ENCODE assay signal across 24 cellular contexts in genomic region chr2:191188550-191189093, GRCh38. TPM values are rescaled to one million over a fixed set of nuclear protein-coding genes. Genes with fewer than 3 reads are reported as not detected.
DNase-seq lines count a peak whose midpoint lies in the region; ATAC-seq and TF ChIP-seq lines count a peak whose summit lies in the region.
"Had no signal": no experiment of that assay in that cellular context is flagged by ENCODE, and none has a peak within 500 bp of the region (broad histone marks: within the 10 kb centered on the region; RNA-seq: fewer than 3 reads in every experiment).

No MANE protein-coding gene starts in this region.

- DNase-seq in activated naive CD4-positive, alpha-beta T cell treated with anti-CD3 and anti-CD28 coated beads, Interleukin-2, amount 50 U/mL, for 72 hours (ENCODE audit: low spot score in 2 of 2), result no peak
- DNase-seq in activated naive CD4-positive, alpha-beta T cell treated with anti-CD3 and anti-CD28 coated beads, Interleukin-2, amount 10 ng/mL, durations not matched to agents 7 days and 5 days, result no peak
- DNase-seq in HCT116 (ENCODE audit: low read depth, low spot score) (no peak), smooth muscle cell (lab: John Stamatoyannopoulos, UW; ENCODE audit: unreplicated experiment) (no peak), COLO668 (lab: John Stamatoyannopoulos, UW; ENCODE audit: unreplicated experiment) (no peak)
- DNase-seq in activated CD8-positive, alpha-beta T cell treated with anti-CD3 and anti-CD28 coated beads for 36 hours, result no peak
- DNase-seq: activated CD4-positive, alpha-beta T cell treated with anti-CD3 and anti-CD28 coated beads, Interleukin-2, amount 10 ng/mL, durations not matched to agents 7 days and 5 days; activated T-cell treated with anti-CD3 and anti-CD28 coated beads for 4 hours; H7; heart left ventricle; left colon; NCI-H1105; NCI-H2081 treated with DMSO at 0.1 percent for 48 hours; NCI-H526 treated with DMSO at 0.1 percent for 48 hours; Right ventricle myocardium superior; stimulated activated naive CD4-positive, alpha-beta T cell treated with Interleukin-2 at 50 U/mL for 16 hours; SW 1271 had no signal

- no peak for ATAC-seq in activated naive CD4-positive, alpha-beta T cell treated with anti-CD3 and anti-CD28 coated beads, Interleukin-2, amount 50 U/mL, for 72 hours
- ATAC-seq in HCT116 (no peak), HG03025 (IDR thresholded peaks at IDR 0.05; ENCODE audit: low FRiP score, unreplicated experiment) (no peak), HG03439 (IDR thresholded peaks at IDR 0.05; ENCODE audit: unreplicated experiment) (no peak)
- ATAC-seq in activated CD8-positive, alpha-beta T cell treated with anti-CD3 and anti-CD28 coated beads for 36 hours, result no peak
- ATAC-seq: heart left ventricle had no signal

- TF ChIP-seq RAD21 in HCT116 (IDR thresholded peaks at IDR 0.05; ENCODE audit: low read depth), result no peak

- RAD21 ChIA-PET in HCT116 (lab: Charles Lee; ENCODE audit: low non-redundant PET in 1 of 2, low total read pairs in 2 of 2, uncharacterized antibody in 2 of 2, unreplicated experiment in 2 of 2), result no interaction called here

- H3K27me3 ChIP-seq in HCT116 (ENCODE audit: insufficient read depth, low read length), result no peaks in the 10 kb centered on the region
- no peaks in the 10 kb centered on the region for H3K27me3 ChIP-seq in smooth muscle cell (ENCODE audit: low read depth)
- H3K27me3 ChIP-seq: heart left ventricle, neural progenitor cell had no signal

- TF ChIP-seq CTCF in HCT116 (IDR thresholded peaks at IDR 0.05 in 2 of 3, conservative IDR thresholded peaks at IDR 0.05 in 1 of 3; ENCODE audit: borderline replicate concordance in 1 of 3, insufficient read depth in 1 of 3, low read depth in 2 of 3, low read length in 2 of 3), result no peak
- TF ChIP-seq CTCF in activated CD8-positive, alpha-beta T cell treated with anti-CD3 and anti-CD28 coated beads for 36 hours (IDR thresholded peaks at IDR 0.05), result no peak
- TF ChIP-seq CTCF in smooth muscle cell (IDR thresholded peaks at IDR 0.05; ENCODE audit: borderline replicate concordance, insufficient read depth, poor library complexity, severe bottlenecking), result no peak

- H4K20me1 ChIP-seq in HCT116 (ENCODE audit: insufficient read depth) (no peaks in the 10 kb centered on the region), smooth muscle cell (ENCODE audit: low read depth) (no peaks in the 10 kb centered on the region)

- intact Hi-C loops in HCT116 (cut with micrococcal nuclease), result no loop called here
- intact Hi-C loops in activated CD8-positive, alpha-beta T cell treated with anti-CD3 and anti-CD28 coated beads for 36 hours (cut with micrococcal nuclease), result no loop called here

- H3F3A ChIP-seq in smooth muscle cell (ENCODE audit: low read depth), result peaks cover 4% of the 10 kb centered on the region

- H3K4me1 Mint-ChIP-seq in activated naive CD4-positive, alpha-beta T cell treated with anti-CD3 and anti-CD28 coated beads, Interleukin-2, amount 10 ng/mL, durations not matched to agents 7 days and 5 days, result peaks cover 47% of the 10 kb centered on the region
- peaks cover 64% of the 10 kb centered on the region for H3K4me1 Mint-ChIP-seq in activated CD8-positive, alpha-beta T cell treated with anti-CD3 and anti-CD28 coated beads for 36 hours (ENCODE audit: low read depth)
- H3K4me1 Mint-ChIP-seq: neural progenitor cell had no signal

- H3K9me3 ChIP-seq in HCT116 (ENCODE audit: control insufficient read depth in 1 of 2, insufficient read depth in 1 of 2, low read depth in 1 of 2, low read length in 2 of 2) (no peaks in the 10 kb centered on the region), smooth muscle cell (replicated peaks; ENCODE audit: low read depth) (no peaks in the 10 kb centered on the region)
- H3K9me3 ChIP-seq: prostate gland had no signal

- POLR2A ChIA-PET in HCT116 (lab: Charles Lee), result no interaction called here
- POLR2A ChIA-PET in activated CD8-positive, alpha-beta T cell treated with anti-CD3 and anti-CD28 coated beads for 36 hours (lab: Charles Lee), result interaction anchor here (0.6 to 1.2 kb wide), 3 partner anchors 23 to 139 kb away, joined by 3 read pairs; no protein-coding TSS in a partner anchor

- H2AFZ ChIP-seq in HCT116 (ENCODE audit: low read depth, low read length, poor library complexity, severe bottlenecking) (peak overlapping the region; percentile 53), smooth muscle cell (ENCODE audit: low read depth) (no peak overlapping the region)
- H2AFZ ChIP-seq: neural progenitor cell had no signal

- no TSS peak for BruUV-seq in HCT116 (replicated peaks; lab: Mats Ljungman, UMichigan)

- peak overlapping the region; percentile 50 to 74 for H3K27ac Mint-ChIP-seq in activated naive CD4-positive, alpha-beta T cell treated with anti-CD3 and anti-CD28 coated beads, Interleukin-2, amount 50 U/mL, for 72 hours
- no peak overlapping the region for H3K27ac Mint-ChIP-seq in activated naive CD4-positive, alpha-beta T cell treated with anti-CD3 and anti-CD28 coated beads, Interleukin-2, amount 10 ng/mL, durations not matched to agents 7 days and 5 days
- H3K27ac Mint-ChIP-seq in activated CD8-positive, alpha-beta T cell treated with anti-CD3 and anti-CD28 coated beads for 36 hours, result peak overlapping the region; percentile 60
- H3K27ac Mint-ChIP-seq: neural progenitor cell, type B pancreatic cell had no signal

- no peaks in the 10 kb centered on the region for H3K79me2 ChIP-seq in HCT116 (ENCODE audit: insufficient read depth, low read length)
- H3K79me2 ChIP-seq in smooth muscle cell (ENCODE audit: low read depth), result no peaks in the 10 kb centered on the region

- peaks cover 0 to 46% of the 10 kb centered on the region in 2 donors for H3K36me3 Mint-ChIP-seq in activated naive CD4-positive, alpha-beta T cell treated with anti-CD3 and anti-CD28 coated beads, Interleukin-2, amount 50 U/mL, for 72 hours
- peaks cover 15% of the 10 kb centered on the region for H3K36me3 Mint-ChIP-seq in activated naive CD4-positive, alpha-beta T cell treated with anti-CD3 and anti-CD28 coated beads, Interleukin-2, amount 10 ng/mL, durations not matched to agents 7 days and 5 days
- H3K36me3 Mint-ChIP-seq in activated CD8-positive, alpha-beta T cell treated with anti-CD3 and anti-CD28 coated beads for 36 hours (ENCODE audit: low read depth), result peaks cover 26% of the 10 kb centered on the region
- H3K36me3 Mint-ChIP-seq: neural progenitor cell, type B pancreatic cell had no signal

- H3K4me3 Mint-ChIP-seq in activated naive CD4-positive, alpha-beta T cell treated with anti-CD3 and anti-CD28 coated beads, Interleukin-2, amount 10 ng/mL, durations not matched to agents 7 days and 5 days, result no peak overlapping the region
- H3K4me3 Mint-ChIP-seq in activated CD8-positive, alpha-beta T cell treated with anti-CD3 and anti-CD28 coated beads for 36 hours, result no peak overlapping the region
- H3K4me3 Mint-ChIP-seq: activated CD4-positive, alpha-beta T cell treated with anti-CD3 and anti-CD28 coated beads, Interleukin-2, amount 10 ng/mL, durations not matched to agents 7 days and 5 days; neural progenitor cell; type B pancreatic cell had no signal

- H3K9me2 ChIP-seq in HCT116 (ENCODE audit: insufficient read depth), result no peaks in the 10 kb centered on the region

- WGBS in smooth muscle cell (ENCODE audit: low lambda C conversion rate), result 28% methylated on average over 3 of the region's 3 CpGs

- H3K4me2 ChIP-seq in HCT116 (ENCODE audit: low read length) (peak overlapping the region; percentile 31; the same call in 1 of the 2 replicates), smooth muscle cell (no peak overlapping the region)
- H3K4me2 ChIP-seq: neural progenitor cell had no signal

- H3K27ac ChIP-seq in HCT116 (ENCODE audit: low read depth, low read length), result no peak overlapping the region
- H3K27ac ChIP-seq in smooth muscle cell (ENCODE audit: low read depth), result peak overlapping the region; percentile 34
- H3K27ac ChIP-seq: coronary artery, heart left ventricle, neural progenitor cell, prostate gland, skin epidermis had no signal

- H3K9ac ChIP-seq in HCT116 (ENCODE audit: low read length), result no peak overlapping the region
- no peak overlapping the region for H3K9ac ChIP-seq in smooth muscle cell (ENCODE audit: low read depth)
- H3K9ac ChIP-seq: neural progenitor cell had no signal

- H3K36me3 ChIP-seq in HCT116 (ENCODE audit: control insufficient read depth in 1 of 2, insufficient read depth in 2 of 2, low read length in 2 of 2) (no peaks in the 10 kb centered on the region), smooth muscle cell (ENCODE audit: low read depth) (no peaks in the 10 kb centered on the region)
- H3K36me3 ChIP-seq: heart left ventricle, neural progenitor cell, prostate gland had no signal

- peaks cover 4 to 13% of the 10 kb centered on the region in 2 donors for H3K9me3 Mint-ChIP-seq in activated naive CD4-positive, alpha-beta T cell treated with anti-CD3 and anti-CD28 coated beads, Interleukin-2, amount 50 U/mL, for 72 hours
- peaks cover 19% of the 10 kb centered on the region for H3K9me3 Mint-ChIP-seq in activated naive CD4-positive, alpha-beta T cell treated with anti-CD3 and anti-CD28 coated beads, Interleukin-2, amount 10 ng/mL, durations not matched to agents 7 days and 5 days
- H3K9me3 Mint-ChIP-seq in activated CD8-positive, alpha-beta T cell treated with anti-CD3 and anti-CD28 coated beads for 36 hours, result peaks cover 19% of the 10 kb centered on the region
- H3K9me3 Mint-ChIP-seq: neural progenitor cell, type B pancreatic cell had no signal

- CTCF ChIA-PET in activated naive CD4-positive, alpha-beta T cell treated with anti-CD3 and anti-CD28 coated beads, Interleukin-2, amount 10 ng/mL, durations not matched to agents 7 days and 5 days (lab: Charles Lee), result no interaction called here
- CTCF ChIA-PET in HCT116 (lab: Charles Lee), result no interaction called here
- CTCF ChIA-PET in activated CD8-positive, alpha-beta T cell treated with anti-CD3 and anti-CD28 coated beads for 36 hours (lab: Charles Lee), result interaction anchor here (1.2 to 1.9 kb wide), 5 partner anchors 17 to 33 kb away, joined by 4 to 6 read pairs (median 5); no protein-coding TSS in a partner anchor

- H3K4me3 ChIP-seq in HCT116 (replicated peaks in 1 of 2; ENCODE audit: low read depth in 1 of 2, low read length in 2 of 2), result no peak overlapping the region
- no peak overlapping the region for H3K4me3 ChIP-seq in smooth muscle cell
- H3K4me3 ChIP-seq: coronary artery, heart left ventricle, neural progenitor cell, prostate gland, skin epidermis had no signal

- no peaks in the 10 kb centered on the region for H3K27me3 Mint-ChIP-seq in activated naive CD4-positive, alpha-beta T cell treated with anti-CD3 and anti-CD28 coated beads, Interleukin-2, amount 10 ng/mL, durations not matched to agents 7 days and 5 days
- no peaks in the 10 kb centered on the region for H3K27me3 Mint-ChIP-seq in activated CD8-positive, alpha-beta T cell treated with anti-CD3 and anti-CD28 coated beads for 36 hours
- H3K27me3 Mint-ChIP-seq: activated CD4-positive, alpha-beta T cell treated with anti-CD3 and anti-CD28 coated beads, Interleukin-2, amount 10 ng/mL, durations not matched to agents 7 days and 5 days; type B pancreatic cell had no signal

- H3K4me1 ChIP-seq in HCT116 (ENCODE audit: control insufficient read depth in 1 of 2, insufficient read depth in 2 of 2, low read length in 2 of 2) (peaks cover 0 to 5% of the 10 kb centered on the region in 2 experiments; a peak in 1 of 4 replicates), smooth muscle cell (ENCODE audit: low read depth) (no peaks in the 10 kb centered on the region)
- H3K4me1 ChIP-seq: neural progenitor cell, prostate gland had no signal

- TF ChIP-seq POLR2A in HCT116 (IDR thresholded peaks at IDR 0.05; ENCODE audit: borderline replicate concordance, extremely low read depth, insufficient read depth, insufficient read length), result no peak

RNA-seq across cellular contexts. Expression of gene STAT4, which starts 37.8 kb away (rescaled TPM):
- 10 to 100 TPM; 56.5 to 67.1 TPM for total RNA-seq in activated naive CD4-positive, alpha-beta T cell treated with anti-CD3 and anti-CD28 coated beads, Interleukin-2, amount 50 U/mL, for 72 hours
- total RNA-seq in HCT116 (2021; ENCODE audit: unreplicated experiment) (2.0 TPM), smooth muscle cell (0.85 and 8.4 TPM in 2 replicates)
- polyA plus RNA-seq in HCT116 (2012), result 0.96 and 1.1 TPM in 2 replicates
- total RNA-seq in activated CD8-positive, alpha-beta T cell treated with anti-CD3 and anti-CD28 coated beads for 36 hours, result 10 to 100 TPM; 70.8 to 72.2 TPM
- polyA plus RNA-seq in smooth muscle cell, result 0.89 TPM in 1 of 2 replicates, not detected in the other

RNA-seq across cellular contexts. Expression of gene MYO1B, which starts 56.6 kb away (rescaled TPM):
- 10 to 100 TPM in 1 of 2 donors, 1 to 10 TPM in 1; 4.7 to 42.5 TPM for total RNA-seq in activated naive CD4-positive, alpha-beta T cell treated with anti-CD3 and anti-CD28 coated beads, Interleukin-2, amount 50 U/mL, for 72 hours
- 51.7 TPM for total RNA-seq in HCT116 (2021; ENCODE audit: unreplicated experiment)
- polyA plus RNA-seq in HCT116 (2012), result 13.5 and 16.7 TPM in 2 replicates
- 10 to 100 TPM; 43.2 to 44.8 TPM for total RNA-seq in activated CD8-positive, alpha-beta T cell treated with anti-CD3 and anti-CD28 coated beads for 36 hours
- total RNA-seq in smooth muscle cell, result 133 and 146 TPM in 2 replicates
- polyA plus RNA-seq in smooth muscle cell, result 58.8 and 69.1 TPM in 2 replicates
